Comparison of ENCODE assay signal across 9 cellular contexts in the genomic region with DNA sequence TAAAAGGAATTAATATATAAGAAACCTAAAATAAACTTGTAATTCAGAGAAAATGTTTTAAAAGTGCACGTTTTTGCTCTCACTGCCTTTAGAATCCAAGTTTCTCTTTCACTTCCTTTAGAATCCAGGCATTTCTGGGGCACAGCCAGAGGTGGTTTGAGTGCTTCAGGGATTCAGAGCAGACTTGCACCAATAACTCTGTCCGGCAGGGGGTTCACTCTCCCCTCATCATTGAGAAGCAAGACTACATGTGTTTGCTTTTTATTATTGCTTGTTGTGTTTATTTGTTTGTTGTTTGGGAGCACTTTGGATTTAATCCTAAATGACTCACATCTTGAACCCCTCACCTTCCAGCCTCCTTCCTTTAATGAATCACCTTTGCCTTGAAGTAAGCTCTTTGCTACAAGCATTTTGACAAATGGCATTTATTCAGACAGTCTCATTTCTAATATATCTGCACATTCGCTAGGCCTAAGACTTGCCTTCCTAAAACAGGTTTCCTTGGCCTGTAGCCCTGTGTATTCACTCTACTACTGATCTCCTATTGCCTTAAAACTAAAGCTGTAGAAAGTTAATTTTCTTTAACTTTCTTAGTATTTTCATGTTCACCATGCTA.
DNase-seq lines count a peak whose midpoint lies in the region; ATAC-seq, FAIRE-seq and TF ChIP-seq lines count a peak whose summit lies in the region.
"Had no signal": no experiment of that assay in that cellular context is flagged by ENCODE, and none has a peak within 500 bp of the region (broad histone marks: within the 10 kb centered on the region; RNA-seq: fewer than 3 reads in every experiment).

No MANE protein-coding gene starts in this region.

- no TSS peak for BruUV-seq in endothelial cell of umbilical vein (replicated peaks; lab: Mats Ljungman, UMichigan)

- TF ChIP-seq POLR2A in Peyer's patch (IDR thresholded peaks at IDR 0.05) (no peak), endothelial cell of umbilical vein (IDR thresholded peaks at IDR 0.05; ENCODE audit: low read depth, low read length) (no peak)

- DNase-seq in NCI-H524 (lab: John Stamatoyannopoulos, UW): peak; percentile 4 to 20
- DNase-seq in NCI-H524 treated with DMSO at 0.1 percent for 48 hours (lab: John Stamatoyannopoulos, UW): no peak
- peak; percentile 89 for DNase-seq in HT-29 (ENCODE audit: low spot score)
- DNase-seq in Peyer's patch: peak in 1 of 3 donors; percentile 66
- peak; percentile 57 for DNase-seq in endothelial cell of umbilical vein (ENCODE audit: low read depth, low spot score)
- peak; percentile 1 for DNase-seq in midbrain (lab: John Stamatoyannopoulos, UW)
- no peak for DNase-seq in activated T-helper 2 cell treated with anti-CD3 and anti-CD28 coated beads, Interferon-gamma antibody, Interleukin-2, Interleukin-4, amounts not matched to agents 10 μg/mL and 5 μg/mL and 100 μg/mL, durations not matched to agents 14 hours and 24 hours and 36 hours (ENCODE audit: low spot score)

- CTCF ChIA-PET in endothelial cell of umbilical vein (lab: Charles Lee): interaction anchor here (0.7 to 2.4 kb wide), 5 partner anchors 15 to 683 kb away, joined by 3 to 8 read pairs (median 3); no protein-coding TSS in a partner anchor

- POLR2A ChIA-PET in endothelial cell of umbilical vein (lab: Charles Lee): no interaction called here

- intact Hi-C loops in endothelial cell of umbilical vein (cut with micrococcal nuclease): loop anchor here (1.0 to 2.0 kb wide), 2 partner anchors 672 to 682 kb away; no protein-coding TSS in a partner anchor
- intact Hi-C loops in activated T-helper 2 cell treated with anti-CD3 and anti-CD28 coated beads, Interferon-gamma antibody, Interleukin-2, Interleukin-4, amounts not matched to agents 10 μg/mL and 5 μg/mL and 100 μg/mL, durations not matched to agents 14 hours and 24 hours and 36 hours (cut with micrococcal nuclease): no loop called here

- H3K36me3 Mint-ChIP-seq in activated T-helper 2 cell treated with anti-CD3 and anti-CD28 coated beads, Interferon-gamma antibody, Interleukin-2, Interleukin-4, amounts not matched to agents 10 μg/mL and 5 μg/mL and 100 μg/mL, durations not matched to agents 14 hours and 24 hours and 36 hours (ENCODE audit: low read depth): no peaks in the 10 kb centered on the region
- H3K36me3 Mint-ChIP-seq: activated naive CD4-positive, alpha-beta T cell treated with anti-CD3 and anti-CD28 coated beads, Interleukin-2, amount 50 U/mL, for 24 hours had no signal

- no peak overlapping the region for H3K27ac Mint-ChIP-seq in activated T-helper 2 cell treated with anti-CD3 and anti-CD28 coated beads, Interferon-gamma antibody, Interleukin-2, Interleukin-4, amounts not matched to agents 10 μg/mL and 5 μg/mL and 100 μg/mL, durations not matched to agents 14 hours and 24 hours and 36 hours
- H3K27ac Mint-ChIP-seq: activated naive CD4-positive, alpha-beta T cell treated with anti-CD3 and anti-CD28 coated beads, Interleukin-2, amount 50 U/mL, for 24 hours had no signal

- H2AFZ ChIP-seq in endothelial cell of umbilical vein (ENCODE audit: low read depth, low read length): no peak overlapping the region

- H3K79me2 ChIP-seq in endothelial cell of umbilical vein (ENCODE audit: control insufficient read depth, insufficient read depth, low read length): no peaks in the 10 kb centered on the region

- no peaks in the 10 kb centered on the region for H3K9me1 ChIP-seq in endothelial cell of umbilical vein (replicated peaks; ENCODE audit: control insufficient read depth, extremely low read depth, insufficient read depth, low read length)

- ATAC-seq in HG03159 (IDR thresholded peaks at IDR 0.05; ENCODE audit: unreplicated experiment): no peak

- H3K4me3 ChIP-seq in Peyer's patch (no peak overlapping the region), endothelial cell of umbilical vein (replicated peaks in 1 of 3; ENCODE audit: insufficient read depth in 1 of 3, low read depth in 1 of 3, low read length in 3 of 3) (no peak overlapping the region)

- no peaks in the 10 kb centered on the region for H3K4me1 Mint-ChIP-seq in activated T-helper 2 cell treated with anti-CD3 and anti-CD28 coated beads, Interferon-gamma antibody, Interleukin-2, Interleukin-4, amounts not matched to agents 10 μg/mL and 5 μg/mL and 100 μg/mL, durations not matched to agents 14 hours and 24 hours and 36 hours (ENCODE audit: low read depth)
- H3K4me1 Mint-ChIP-seq: activated naive CD4-positive, alpha-beta T cell treated with anti-CD3 and anti-CD28 coated beads, Interleukin-2, amount 50 U/mL, for 24 hours had no signal

- H3K4me2 ChIP-seq in endothelial cell of umbilical vein (ENCODE audit: insufficient read depth, low read length): no peak overlapping the region

- H3K4me3 Mint-ChIP-seq in activated T-helper 2 cell treated with anti-CD3 and anti-CD28 coated beads, Interferon-gamma antibody, Interleukin-2, Interleukin-4, amounts not matched to agents 10 μg/mL and 5 μg/mL and 100 μg/mL, durations not matched to agents 14 hours and 24 hours and 36 hours (ENCODE audit: low read depth): no peak overlapping the region
- H3K4me3 Mint-ChIP-seq: activated naive CD4-positive, alpha-beta T cell treated with anti-CD3 and anti-CD28 coated beads, Interleukin-2, amount 50 U/mL, for 24 hours had no signal

- no peak overlapping the region for H3K9ac ChIP-seq in endothelial cell of umbilical vein (replicated peaks; ENCODE audit: extremely low read depth, insufficient read depth, low read length)

- H3K9me3 ChIP-seq in Peyer's patch (no peaks in the 10 kb centered on the region), endothelial cell of umbilical vein (replicated peaks; ENCODE audit: control insufficient read depth, insufficient read depth, low read length) (no peaks in the 10 kb centered on the region)

- H3K27me3 ChIP-seq in Peyer's patch (no peaks in the 10 kb centered on the region), endothelial cell of umbilical vein (ENCODE audit: control insufficient read depth in 2 of 2, insufficient read depth in 2 of 2, low read length in 2 of 2) (no peaks in the 10 kb centered on the region)

- H3K4me1 ChIP-seq in Peyer's patch (no peaks in the 10 kb centered on the region), endothelial cell of umbilical vein (ENCODE audit: control insufficient read depth, extremely low read depth, insufficient read depth, low read length) (no peaks in the 10 kb centered on the region)

- H3K9me3 Mint-ChIP-seq in activated T-helper 2 cell treated with anti-CD3 and anti-CD28 coated beads, Interferon-gamma antibody, Interleukin-2, Interleukin-4, amounts not matched to agents 10 μg/mL and 5 μg/mL and 100 μg/mL, durations not matched to agents 14 hours and 24 hours and 36 hours: no peaks in the 10 kb centered on the region
- H3K9me3 Mint-ChIP-seq: activated naive CD4-positive, alpha-beta T cell treated with anti-CD3 and anti-CD28 coated beads, Interleukin-2, amount 50 U/mL, for 24 hours had no signal

- dilution Hi-C loops in endothelial cell of umbilical vein (cut with MboI; ENCODE audit: extremely low pct_ligation_motif_present, low sequenced_read_pairs): no loop called here

- FAIRE-seq in endothelial cell of umbilical vein (lab: Jason Lieb, UNC): peak; percentile 92

- H3K36me3 ChIP-seq in Peyer's patch (no peaks in the 10 kb centered on the region), endothelial cell of umbilical vein (ENCODE audit: control insufficient read depth in 2 of 2, extremely low read depth in 1 of 2, insufficient read depth in 2 of 2, low read length in 2 of 2) (no peaks in the 10 kb centered on the region)

- no peaks in the 10 kb centered on the region for H4K20me1 ChIP-seq in endothelial cell of umbilical vein (replicated peaks; ENCODE audit: control insufficient read depth, extremely low read depth, insufficient read depth, low read length)

- H3K27ac ChIP-seq in Peyer's patch (no peak overlapping the region), endothelial cell of umbilical vein (ENCODE audit: insufficient read depth, low read depth, low read length) (no peak overlapping the region)

- peak in 5 of 6 experiments; percentile 4 to 45 (median 32) for TF ChIP-seq CTCF in Peyer's patch (IDR thresholded peaks at IDR 0.05)
- TF ChIP-seq CTCF in endothelial cell of umbilical vein (IDR thresholded peaks at IDR 0.05; ENCODE audit: extremely low read depth in 1 of 2, insufficient read depth in 1 of 2, low read depth in 1 of 2, low read length in 2 of 2): peak; percentile 44 to 63

- peaks cover 4% of the 10 kb centered on the region for H3K27me3 Mint-ChIP-seq in activated T-helper 2 cell treated with anti-CD3 and anti-CD28 coated beads, Interferon-gamma antibody, Interleukin-2, Interleukin-4, amounts not matched to agents 10 μg/mL and 5 μg/mL and 100 μg/mL, durations not matched to agents 14 hours and 24 hours and 36 hours (ENCODE audit: low read depth)

TF ChIP-seq in endothelial cell of umbilical vein, 7 proteins besides CTCF, POLR2A, EP300 and RAD21:
- TF ChIP-seq JUN (IDR thresholded peaks at IDR 0.05; ENCODE audit: borderline replicate concordance, insufficient read depth, insufficient read length, low read depth) (no peak), MYC (IDR thresholded peaks at IDR 0.05; ENCODE audit: low read depth, low read length) (no peak)

Comparison
In these comparisons a context has a peak if more than half of its experiments do, and no peak if none do; other contexts are left out.
1. DNase-seq: peak in NCI-H524 (2 of 2), HT-29 (single experiment), endothelial cell of umbilical vein (single experiment) and midbrain (single experiment); none in NCI-H524 treated with DMSO at 0.1 percent for 48 hours (single experiment) and activated T-helper 2 cell treated with anti-CD3 and anti-CD28 coated beads, Interferon-gamma antibody, Interleukin-2, Interleukin-4, amounts not matched to agents 10 μg/mL and 5 μg/mL and 100 μg/mL, durations not matched to agents 14 hours and 24 hours and 36 hours (single experiment).